In the genomic region with DNA sequence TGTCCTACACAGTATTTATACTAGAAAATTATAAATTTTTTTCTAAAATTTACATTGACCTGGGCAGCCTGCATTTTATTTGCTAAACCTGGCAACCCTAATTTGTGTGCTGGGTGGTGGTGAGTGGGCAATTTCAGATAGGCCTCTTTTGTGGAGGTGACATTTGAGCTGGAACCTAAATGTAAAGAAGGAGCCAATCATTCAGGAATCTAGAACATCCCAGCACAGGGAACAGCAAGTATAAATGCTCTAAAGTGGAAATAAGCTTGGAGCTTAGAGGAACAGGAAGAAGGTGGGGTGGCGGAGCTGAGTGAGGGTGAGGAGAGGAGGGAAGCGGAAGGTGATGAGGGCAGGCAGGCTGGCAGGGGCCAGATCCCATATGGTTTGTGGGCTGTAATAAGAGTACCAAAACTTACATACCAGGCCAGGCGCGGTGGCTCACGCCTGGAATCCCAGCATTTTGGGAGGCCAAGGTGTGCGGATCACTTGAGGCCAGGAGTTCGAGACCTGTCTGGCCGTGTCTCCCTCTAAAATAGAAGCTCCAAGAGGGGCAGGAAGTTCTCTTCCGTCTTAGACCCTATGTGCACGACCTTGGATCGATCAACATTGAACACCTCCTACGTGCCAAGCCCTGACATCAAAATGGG, we compare ENCODE assay signal across 8 cellular contexts. TPM values are rescaled to one million over a fixed set of nuclear protein-coding genes. Genes with fewer than 3 reads are reported as not detected.
DNase-seq lines count a peak whose midpoint lies in the region; ATAC-seq and TF ChIP-seq lines count a peak whose summit lies in the region.

No MANE protein-coding gene starts in this region.

- H3K4me1 ChIP-seq in psoas muscle = peaks cover 19% of the 10 kb centered on the region

- H3K9me3 Mint-ChIP-seq in activated T-cell treated with anti-CD3 and anti-CD28 coated beads, Interleukin-2, amount 50 U/mL, for 24 hours = no peaks in the 10 kb centered on the region

- H3K36me3 ChIP-seq in psoas muscle (ENCODE audit: insufficient read depth in 1 of 2, low read depth in 1 of 2) = peaks cover 0 to 3% of the 10 kb centered on the region in 2 donors

- no peaks in the 10 kb centered on the region for H3K27me3 Mint-ChIP-seq in activated T-cell treated with anti-CD3 and anti-CD28 coated beads, Interleukin-2, amount 50 U/mL, for 24 hours

- H3K27ac Mint-ChIP-seq in activated T-cell treated with anti-CD3 and anti-CD28 coated beads, Interleukin-2, amount 50 U/mL, for 24 hours = peak overlapping the region; percentile 100

- H3K4me3 ChIP-seq in GM08714 (ENCODE audit: low read length) (peak overlapping the region; percentile 62; the same call in 1 of the 2 replicates), psoas muscle (peak overlapping the region; percentile 95)

- H3K27me3 ChIP-seq in psoas muscle (ENCODE audit: insufficient read depth in 3 of 3, low read length in 2 of 3) = no peaks in the 10 kb centered on the region

- peak overlapping the region; percentile 93 for H3K27ac ChIP-seq in psoas muscle

- peaks cover 32% of the 10 kb centered on the region for H3K4me1 Mint-ChIP-seq in activated T-cell treated with anti-CD3 and anti-CD28 coated beads, Interleukin-2, amount 50 U/mL, for 24 hours (ENCODE audit: low read depth)

- no peak for TF ChIP-seq CTCF in psoas muscle (IDR thresholded peaks at IDR 0.05)

- ATAC-seq in HG03520 (IDR thresholded peaks at IDR 0.05; ENCODE audit: unreplicated experiment) (peak; percentile 1), psoas muscle (peak in 2 of 4 donors; percentile 1 to 4), GM21529 (IDR thresholded peaks at IDR 0.05; ENCODE audit: unreplicated experiment) (no peak)

- H3K36me3 Mint-ChIP-seq in activated T-cell treated with anti-CD3 and anti-CD28 coated beads, Interleukin-2, amount 50 U/mL, for 24 hours (ENCODE audit: low read depth) = peaks cover 41% of the 10 kb centered on the region

- intact Hi-C loops in cardiac septum (cut with DNase I) (no loop called here), psoas muscle (cut with DNase I) (no loop called here)

- DNase-seq in activated T-cell treated with anti-CD3 and anti-CD28 coated beads, Interleukin-2, amount 50 U/mL, for 24 hours = no peak
- peak; percentile 85 for DNase-seq in cardiac septum (ENCODE audit: low spot score)
- DNase-seq in psoas muscle = peak; percentile 28 to 67
- no peak for DNase-seq in HPDE6-E6E7 (ENCODE audit: extremely low spot score)
- DNase-seq in SK-N-DZ (ENCODE audit: low spot score) = no peak

- WGBS in psoas muscle, 3 donors = 10 to 13% (median 11%) methylated on average over 12 of the region's 12 CpGs

- H3K9me3 ChIP-seq in psoas muscle = no peaks in the 10 kb centered on the region

- H3K4me3 Mint-ChIP-seq in activated T-cell treated with anti-CD3 and anti-CD28 coated beads, Interleukin-2, amount 50 U/mL, for 24 hours = peak overlapping the region; percentile 99

RNA-seq across cellular contexts. Expression of a gene that starts 0.5 kb away (rescaled TPM):
- total RNA-seq in cardiac septum (34.0 TPM), psoas muscle (10 to 100 TPM; 37.2 to 62.8 (median 46.6) TPM)
- 10 to 100 TPM; 37.7 to 75.7 (median 63.9) TPM for polyA plus RNA-seq in psoas muscle
- polyA plus RNA-seq in SK-N-DZ (2014; cell fraction: cytosol; rRNA removed) = 253 and 258 TPM in 2 replicates
- polyA plus RNA-seq in SK-N-DZ (2014; cell fraction: nucleus; rRNA removed) = 158 and 166 TPM in 2 replicates

Comparison
In these comparisons a context has a peak if more than half of its experiments do, and no peak if none do; other contexts are left out.
1. DNase-seq: peak in cardiac septum (single experiment) and psoas muscle (2 of 2); none in activated T-cell treated with anti-CD3 and anti-CD28 coated beads, Interleukin-2, amount 50 U/mL, for 24 hours (single experiment), HPDE6-E6E7 (single experiment) and SK-N-DZ (single experiment).